8 cellular contexts compared by ENCODE assay signal in the genomic region with DNA sequence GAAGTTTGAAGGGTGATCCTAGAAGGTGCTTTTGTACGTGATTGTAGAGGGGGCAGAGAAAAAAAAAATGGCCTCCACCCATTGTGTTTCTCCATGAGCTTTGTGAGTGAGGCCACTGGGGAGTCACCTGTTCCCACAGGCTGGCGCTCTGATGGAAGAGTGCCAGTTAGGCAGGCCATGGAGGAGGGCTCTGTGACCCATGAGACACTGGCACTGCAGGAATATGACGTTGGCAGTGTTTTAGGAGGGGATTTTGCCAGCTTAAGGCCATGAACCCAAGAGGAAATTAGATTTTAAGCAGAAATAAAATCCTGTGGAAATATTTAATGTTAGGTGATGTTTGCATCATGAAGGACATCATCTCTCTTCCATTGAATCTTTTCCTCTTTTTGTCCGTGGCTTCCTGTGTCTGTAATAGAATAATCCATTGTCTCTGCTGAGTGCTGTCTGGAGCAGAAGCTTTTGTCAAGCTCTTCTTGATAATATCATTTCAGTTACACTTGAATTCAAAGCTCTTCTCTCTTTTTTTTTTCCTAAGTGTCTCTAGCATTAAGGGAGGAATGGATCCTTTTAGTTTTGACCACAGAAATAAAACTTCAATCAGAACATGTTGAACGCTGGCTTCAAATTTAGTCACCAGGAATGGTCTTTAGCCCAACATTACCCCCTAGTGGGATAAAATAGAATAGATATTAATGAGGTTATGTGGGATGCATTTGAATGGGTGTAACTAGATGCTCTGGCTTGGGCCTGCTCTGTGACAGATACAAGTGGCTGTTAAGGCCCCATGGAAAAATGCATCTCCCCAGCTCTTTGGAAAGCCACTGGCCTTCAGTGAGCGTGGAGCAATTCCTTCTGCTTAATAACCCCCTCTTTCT. TPM values are rescaled to one million over a fixed set of nuclear protein-coding genes. Genes with fewer than 3 reads are reported as not detected.
DNase-seq lines count a peak whose midpoint lies in the region; ATAC-seq and TF ChIP-seq lines count a peak whose summit lies in the region.

No MANE protein-coding gene starts in this region.

- H3K4me3 Mint-ChIP-seq in activated B cell treated with CpG ODN at 0.5 μM for 24 hours: no peak overlapping the region
- no peak overlapping the region for H3K4me3 Mint-ChIP-seq in activated T-helper 2 cell treated with anti-CD3 and anti-CD28 coated beads, Interferon-gamma antibody, Interleukin-2, Interleukin-4, amounts not matched to agents 10 μg/mL and 5 μg/mL and 100 μg/mL, durations not matched to agents 14 hours and 24 hours and 36 hours (ENCODE audit: low read depth)

- H3K79me2 ChIP-seq in smooth muscle cell (ENCODE audit: low read depth): no peaks in the 10 kb centered on the region

- no peaks in the 10 kb centered on the region for H3K9me3 Mint-ChIP-seq in activated B cell treated with CpG ODN at 0.5 μM for 24 hours
- no peaks in the 10 kb centered on the region for H3K9me3 Mint-ChIP-seq in activated T-helper 2 cell treated with anti-CD3 and anti-CD28 coated beads, Interferon-gamma antibody, Interleukin-2, Interleukin-4, amounts not matched to agents 10 μg/mL and 5 μg/mL and 100 μg/mL, durations not matched to agents 14 hours and 24 hours and 36 hours

- H3K4me3 ChIP-seq in left ventricle myocardium inferior (no peak overlapping the region), smooth muscle cell (no peak overlapping the region)

- POLR2A ChIA-PET in activated B cell treated with CpG ODN at 0.5 μM for 24 hours (lab: Charles Lee): interaction anchor here (2.0 kb wide), 1 partner anchor 86 kb away, joined by 9 read pairs; the partner anchor contains the start of gene ELMOD2

- H3K4me1 ChIP-seq in left ventricle myocardium inferior (peaks cover 9% of the 10 kb centered on the region), smooth muscle cell (ENCODE audit: low read depth) (no peaks in the 10 kb centered on the region)

- H3K36me3 Mint-ChIP-seq in activated B cell treated with CpG ODN at 0.5 μM for 24 hours (ENCODE audit: low read depth): no peaks in the 10 kb centered on the region
- H3K36me3 Mint-ChIP-seq in activated T-helper 2 cell treated with anti-CD3 and anti-CD28 coated beads, Interferon-gamma antibody, Interleukin-2, Interleukin-4, amounts not matched to agents 10 μg/mL and 5 μg/mL and 100 μg/mL, durations not matched to agents 14 hours and 24 hours and 36 hours (ENCODE audit: low read depth): no peaks in the 10 kb centered on the region

- H3K27ac Mint-ChIP-seq in activated B cell treated with CpG ODN at 0.5 μM for 24 hours: no peak overlapping the region
- H3K27ac Mint-ChIP-seq in activated T-helper 2 cell treated with anti-CD3 and anti-CD28 coated beads, Interferon-gamma antibody, Interleukin-2, Interleukin-4, amounts not matched to agents 10 μg/mL and 5 μg/mL and 100 μg/mL, durations not matched to agents 14 hours and 24 hours and 36 hours: no peak overlapping the region

- H3K9me3 ChIP-seq in left ventricle myocardium inferior (replicated peaks): no peaks in the 10 kb centered on the region
- no peaks in the 10 kb centered on the region for H3K9me3 ChIP-seq in smooth muscle cell (replicated peaks; ENCODE audit: low read depth)

- H3F3A ChIP-seq in smooth muscle cell (ENCODE audit: low read depth): no peaks in the 10 kb centered on the region

- H3K27me3 Mint-ChIP-seq in activated B cell treated with CpG ODN at 0.5 μM for 24 hours: peaks cover 8% of the 10 kb centered on the region
- H3K27me3 Mint-ChIP-seq in activated T-helper 2 cell treated with anti-CD3 and anti-CD28 coated beads, Interferon-gamma antibody, Interleukin-2, Interleukin-4, amounts not matched to agents 10 μg/mL and 5 μg/mL and 100 μg/mL, durations not matched to agents 14 hours and 24 hours and 36 hours (ENCODE audit: low read depth): peaks cover 10% of the 10 kb centered on the region

- H3K27me3 ChIP-seq in left ventricle myocardium inferior (ENCODE audit: low read depth) (no peaks in the 10 kb centered on the region), smooth muscle cell (ENCODE audit: low read depth) (no peaks in the 10 kb centered on the region)

- peak overlapping the region; percentile 51 for H3K27ac ChIP-seq in left ventricle myocardium inferior (replicated peaks)
- no peak overlapping the region for H3K27ac ChIP-seq in smooth muscle cell (ENCODE audit: low read depth)

- DNase-seq in Ammon's horn (ENCODE audit: low spot score): peak; percentile 60
- DNase-seq in NCI-H2081 (lab: John Stamatoyannopoulos, UW): peak; percentile 46 to 66
- DNase-seq in activated B cell treated with CpG ODN at 0.5 μM for 24 hours: no peak
- no peak for DNase-seq in left ventricle myocardium inferior
- no peak for DNase-seq in smooth muscle cell (lab: John Stamatoyannopoulos, UW; ENCODE audit: unreplicated experiment)
- DNase-seq in activated T-helper 2 cell treated with anti-CD3 and anti-CD28 coated beads, Interferon-gamma antibody, Interleukin-2, Interleukin-4, amounts not matched to agents 10 μg/mL and 5 μg/mL and 100 μg/mL, durations not matched to agents 14 hours and 24 hours and 36 hours (ENCODE audit: low spot score): no peak

- peaks cover 12% of the 10 kb centered on the region for H3K4me1 Mint-ChIP-seq in activated B cell treated with CpG ODN at 0.5 μM for 24 hours
- no peaks in the 10 kb centered on the region for H3K4me1 Mint-ChIP-seq in activated T-helper 2 cell treated with anti-CD3 and anti-CD28 coated beads, Interferon-gamma antibody, Interleukin-2, Interleukin-4, amounts not matched to agents 10 μg/mL and 5 μg/mL and 100 μg/mL, durations not matched to agents 14 hours and 24 hours and 36 hours (ENCODE audit: low read depth)

- H4K20me1 ChIP-seq in smooth muscle cell (ENCODE audit: low read depth): no peaks in the 10 kb centered on the region

- H3K36me3 ChIP-seq in left ventricle myocardium inferior (no peaks in the 10 kb centered on the region), smooth muscle cell (ENCODE audit: low read depth) (no peaks in the 10 kb centered on the region)

- intact Hi-C loops in activated B cell treated with CpG ODN at 0.5 μM for 24 hours (cut with micrococcal nuclease): loop anchor here (1.0 to 5.0 kb wide), 8 partner anchors 85 to 1006 kb away; partner anchors contain the start of genes CLGN and ELMOD2
- intact Hi-C loops in left ventricle myocardium inferior (cut with micrococcal nuclease): loop anchor here (5.0 kb wide), 1 partner anchor 247 kb away; no protein-coding TSS in a partner anchor
- intact Hi-C loops in activated T-helper 2 cell treated with anti-CD3 and anti-CD28 coated beads, Interferon-gamma antibody, Interleukin-2, Interleukin-4, amounts not matched to agents 10 μg/mL and 5 μg/mL and 100 μg/mL, durations not matched to agents 14 hours and 24 hours and 36 hours (cut with micrococcal nuclease): loop anchor here (1.0 kb wide), 2 partner anchors 85 to 249 kb away; partner anchors contain the start of gene ELMOD2

- 65% methylated on average over 6 of the region's 6 CpGs for WGBS in smooth muscle cell (ENCODE audit: low lambda C conversion rate)

- CTCF ChIA-PET in activated B cell treated with CpG ODN at 0.5 μM for 24 hours (lab: Charles Lee): interaction anchor here (0.8 to 5.0 kb wide), 16 partner anchors 9 to 875 kb away, joined by 3 to 57 read pairs (median 4); partner anchors contain the start of genes ELMOD2 and SCOC

- TF ChIP-seq CTCF in activated B cell treated with CpG ODN at 0.5 μM for 24 hours (IDR thresholded peaks at IDR 0.05): peak; percentile 49
- TF ChIP-seq CTCF in left ventricle myocardium inferior (IDR thresholded peaks at IDR 0.05; ENCODE audit: borderline replicate concordance): peak; percentile 72
- TF ChIP-seq CTCF in smooth muscle cell (IDR thresholded peaks at IDR 0.05; ENCODE audit: borderline replicate concordance, insufficient read depth, poor library complexity, severe bottlenecking): peak; percentile 47

- H3K4me2 ChIP-seq in smooth muscle cell: no peak overlapping the region

- H3K9ac ChIP-seq in smooth muscle cell (ENCODE audit: low read depth): no peak overlapping the region

- ATAC-seq in GM18861 (IDR thresholded peaks at IDR 0.05; ENCODE audit: unreplicated experiment): peak; percentile 89
- ATAC-seq in HG03066 (IDR thresholded peaks at IDR 0.05; ENCODE audit: low read depth, unreplicated experiment): peak; percentile 74
- peak; percentile 83 for ATAC-seq in activated B cell treated with CpG ODN at 0.5 μM for 24 hours (ENCODE audit: low read depth)

- H2AFZ ChIP-seq in smooth muscle cell (ENCODE audit: low read depth): no peak overlapping the region

RNA-seq across cellular contexts. Expression of gene UCP1, which starts 41.0 kb away (rescaled TPM):
- total RNA-seq in activated B cell treated with CpG ODN at 0.5 μM for 24 hours (not detected in 2 replicates), left ventricle myocardium inferior (not detected), smooth muscle cell (0.67 TPM in 1 of 2 replicates, not detected in the other)
- 0.15 and 0.24 TPM in 2 replicates for polyA plus RNA-seq in smooth muscle cell
- not detected in 2 replicates for total RNA-seq in activated T-helper 2 cell treated with anti-CD3 and anti-CD28 coated beads, Interferon-gamma antibody, Interleukin-2, Interleukin-4, amounts not matched to agents 10 μg/mL and 5 μg/mL and 100 μg/mL, durations not matched to agents 14 hours and 24 hours and 36 hours

Comparison
In these comparisons a context has a peak if more than half of its experiments do, and no peak if none do; other contexts are left out.
1. DNase-seq: peak in Ammon's horn (single experiment) and NCI-H2081 (2 of 2); none in activated B cell treated with CpG ODN at 0.5 μM for 24 hours (single experiment), left ventricle myocardium inferior (single experiment), smooth muscle cell (single experiment) and activated T-helper 2 cell treated with anti-CD3 and anti-CD28 coated beads, Interferon-gamma antibody, Interleukin-2, Interleukin-4, amounts not matched to agents 10 μg/mL and 5 μg/mL and 100 μg/mL, durations not matched to agents 14 hours and 24 hours and 36 hours (single experiment).
2. Peak in every context shown above with its lines, with median percentiles within 50 percentile points of each other: ATAC-seq and CTCF ChIP-seq.